Comparison of ENCODE assay signal across 20 cellular contexts in the genomic region with DNA sequence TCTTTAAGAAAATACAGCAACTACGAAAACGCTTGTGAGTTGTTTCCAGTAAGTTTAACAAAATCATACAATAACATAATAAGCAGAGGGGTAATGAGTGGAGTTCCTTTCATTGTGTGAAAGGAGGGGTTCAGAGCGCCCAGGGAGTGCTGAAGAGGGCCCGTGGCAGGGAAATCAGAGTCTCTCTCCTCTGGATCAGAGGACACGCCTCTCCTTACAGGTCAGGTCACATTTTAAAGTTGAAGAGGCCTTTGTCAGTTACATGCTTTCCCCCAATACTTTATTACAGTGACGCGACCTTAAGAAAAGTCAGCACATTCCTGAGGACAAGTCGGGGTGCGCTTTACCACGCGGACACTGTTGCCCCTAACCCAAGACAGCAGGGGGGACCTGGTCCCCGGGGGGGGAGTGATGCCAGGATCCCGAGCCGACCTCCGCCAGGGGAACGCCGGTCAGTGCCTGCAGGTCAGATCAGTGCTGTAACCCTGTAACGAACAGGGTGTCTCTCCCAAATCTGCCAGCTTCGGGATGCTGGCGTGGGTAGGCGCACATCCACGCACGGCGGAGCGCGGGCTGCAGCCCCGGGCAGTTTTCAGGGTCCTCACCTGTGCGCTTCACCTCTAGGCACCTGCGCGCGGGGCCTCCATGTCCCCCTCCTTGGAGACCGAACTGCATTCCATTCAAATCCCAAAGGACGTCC. TPM values are rescaled to one million over a fixed set of nuclear protein-coding genes. Genes with fewer than 3 reads are reported as not detected.
DNase-seq lines count a peak whose midpoint lies in the region; ATAC-seq and TF ChIP-seq lines count a peak whose summit lies in the region.
"Had no signal": no experiment of that assay in that cellular context is flagged by ENCODE, and none has a peak within 500 bp of the region (broad histone marks: within the 10 kb centered on the region; RNA-seq: fewer than 3 reads in every experiment).

No MANE protein-coding gene starts in this region.

- H3T11ph ChIP-seq in H9 (ENCODE audit: low read length): no peak overlapping the region

- H3K27ac ChIP-seq in H9 (ENCODE audit: insufficient read length, low read depth, low read length) (no peak overlapping the region), ectodermal cell (ENCODE audit: insufficient read depth, low read depth, low read length, poor library complexity, severe bottlenecking) (no peak overlapping the region), left lung (no peak overlapping the region), rectal smooth muscle tissue (ENCODE audit: low read depth, low read length) (no peak overlapping the region)
- H3K27ac ChIP-seq: parathyroid adenoma had no signal

- H2AK5ac ChIP-seq in H9 (ENCODE audit: insufficient read length, low read length): no peak overlapping the region

- H3K27ac Mint-ChIP-seq in H9: no peak overlapping the region
- H3K27ac Mint-ChIP-seq: activated CD4-positive, alpha-beta memory T cell treated with anti-CD3 and anti-CD28 coated beads, Interleukin-2, amount 10 ng/mL, durations not matched to agents 7 days and 5 days; activated naive CD4-positive, alpha-beta T cell treated with anti-CD3 and anti-CD28 coated beads, Interleukin-2, amount 10 ng/mL, durations not matched to agents 7 days and 5 days; HFFc6; stimulated activated memory B cell treated with anti-CD40 and anti-IgM and Interleukin-4, amounts not matched to agents 10 μg/mL and 1 μg/mL and 100 μg/mL, for 72 hours had no signal

- no peak overlapping the region for H2AFZ ChIP-seq in H9 (ENCODE audit: low read length)
- H2AFZ ChIP-seq: parathyroid adenoma had no signal

- H3K4ac ChIP-seq in H9 (ENCODE audit: low read depth, low read length): no peak overlapping the region

- H2BK120ac ChIP-seq in H9 (ENCODE audit: low read depth, low read length, poor library complexity, severe bottlenecking): no peak overlapping the region

- H3K27me3 Mint-ChIP-seq in H9 (ENCODE audit: low read depth): peaks cover 52% of the 10 kb centered on the region

- DNase-seq in H9: no peak
- no peak for DNase-seq in left lung
- DNase-seq in dedifferentiated amniotic fluid mesenchymal stem cell (ENCODE audit: extremely low spot score): no peak
- DNase-seq in NCI-H1436 treated with DMSO at 0.1 percent for 48 hours (lab: John Stamatoyannopoulos, UW): no peak
- DNase-seq in EL: no peak
- DNase-seq: activated CD4-positive, alpha-beta memory T cell treated with anti-CD3 and anti-CD28 coated beads, Interleukin-2, amount 10 ng/mL, durations not matched to agents 7 days and 5 days; activated naive CD4-positive, alpha-beta T cell treated with anti-CD3 and anti-CD28 coated beads, Interleukin-2, amount 10 ng/mL, durations not matched to agents 7 days and 5 days; AML-193; HFFc6; left cardiac atrium; MV-4-11; stimulated activated CD4-positive, alpha-beta T cell treated with anti-CD3 and anti-CD28 coated beads, Interleukin-4, amount 100 ng/mL, for 1 hour had no signal

- peaks cover 9% of the 10 kb centered on the region for H3K23me2 ChIP-seq in H9 (ENCODE audit: insufficient read length, low read depth, low read length, poor library complexity, severe bottlenecking)

- H3K36me3 ChIP-seq in ectodermal cell (ENCODE audit: control insufficient read depth, insufficient read depth, low read length) (no peaks in the 10 kb centered on the region), left lung (no peaks in the 10 kb centered on the region), rectal smooth muscle tissue (ENCODE audit: control insufficient read depth, insufficient read depth, low read length) (no peaks in the 10 kb centered on the region)

- no peaks in the 10 kb centered on the region for H3K79me1 ChIP-seq in H9 (ENCODE audit: insufficient read depth, low read depth, low read length, poor library complexity, severe bottlenecking)

- no peak overlapping the region for H4K5ac ChIP-seq in H9 (ENCODE audit: insufficient read length, low read depth, low read length)

- peaks cover 31 to 32% of the 10 kb centered on the region in 2 experiments for H3K4me1 Mint-ChIP-seq in H9
- H3K4me1 Mint-ChIP-seq: activated naive CD4-positive, alpha-beta T cell treated with anti-CD3 and anti-CD28 coated beads, Interleukin-2, amount 10 ng/mL, durations not matched to agents 7 days and 5 days; stimulated activated memory B cell treated with anti-CD40 and anti-IgM and Interleukin-4, amounts not matched to agents 10 μg/mL and 1 μg/mL and 100 μg/mL, for 72 hours had no signal

- H3K27me3 ChIP-seq in H9 (ENCODE audit: insufficient read depth, low read length) (no peaks in the 10 kb centered on the region; the same call in 1 of the 2 replicates), ectodermal cell (ENCODE audit: control insufficient read depth, insufficient read depth, low read length, poor library complexity, severe bottlenecking) (peaks cover 42% of the 10 kb centered on the region), left lung (peaks cover 22 to 59% of the 10 kb centered on the region in 2 donors), rectal smooth muscle tissue (ENCODE audit: control insufficient read depth, insufficient read depth, low read length) (peaks cover 4% of the 10 kb centered on the region)

- H3K79me2 ChIP-seq in H9 (ENCODE audit: insufficient read depth, low read length): no peaks in the 10 kb centered on the region
- H3K79me2 ChIP-seq: parathyroid adenoma had no signal

- no peak overlapping the region for H2BK12ac ChIP-seq in H9 (ENCODE audit: insufficient read length, low read depth, low read length)

- peak overlapping the region; percentile 72 for H3K4me2 ChIP-seq in H9 (ENCODE audit: insufficient read depth, insufficient read length, low read length)

- no peak overlapping the region for H4K8ac ChIP-seq in H9 (replicated peaks; ENCODE audit: insufficient read length, low read depth, low read length)

- WGBS in H9 (ENCODE audit: extremely low coverage, insufficient read length, low lambda C conversion rate): no CpG with 5 or more reads among the region's 33 CpGs
- WGBS in ectodermal cell, 2 experiments: 12 to 16% methylated on average over 31 to 33 of the region's 33 CpGs

- ATAC-seq in left lung: peak; percentile 57
- ATAC-seq in GM18858 (IDR thresholded peaks at IDR 0.05; ENCODE audit: unreplicated experiment): no peak

- intact Hi-C loops in left lung (cut with DNase I): no loop called here

- no peak overlapping the region for H2BK5ac ChIP-seq in H9 (ENCODE audit: insufficient read length, low read length)

- peaks cover 0 to 14% (median 0%) of the 10 kb centered on the region in 3 experiments; a peak in 4 of 7 replicates for H3K36me3 Mint-ChIP-seq in H9 (ENCODE audit: insufficient read depth in 1 of 3, low read depth in 3 of 3)
- H3K36me3 Mint-ChIP-seq: activated naive CD4-positive, alpha-beta T cell treated with anti-CD3 and anti-CD28 coated beads, Interleukin-2, amount 10 ng/mL, durations not matched to agents 7 days and 5 days had no signal

- no peak overlapping the region for H3K56ac ChIP-seq in H9 (ENCODE audit: insufficient read length, low read depth, low read length)

- TF ChIP-seq CTCF in H9 (conservative IDR thresholded peaks at IDR 0.05) (no peak), left lung (IDR thresholded peaks at IDR 0.05) (no peak)

- H4K20me1 ChIP-seq in H9 (ENCODE audit: control insufficient read depth, insufficient read depth, insufficient read length): no peaks in the 10 kb centered on the region

- no peak overlapping the region for H2BK15ac ChIP-seq in H9 (ENCODE audit: low read depth, low read length)

- no peak overlapping the region for H4K91ac ChIP-seq in H9 (ENCODE audit: insufficient read length, low read depth, low read length)

- H3K23ac ChIP-seq in H9 (ENCODE audit: insufficient read length, low read depth, low read length): no peak overlapping the region

- no peak overlapping the region for H2BK20ac ChIP-seq in H9 (ENCODE audit: low read depth, low read length, poor library complexity, severe bottlenecking)

- peaks cover 10 to 16% of the 10 kb centered on the region in 2 experiments for H3K9me3 Mint-ChIP-seq in H9
- H3K9me3 Mint-ChIP-seq: activated CD4-positive, alpha-beta memory T cell treated with anti-CD3 and anti-CD28 coated beads, Interleukin-2, amount 10 ng/mL, durations not matched to agents 7 days and 5 days; activated naive CD4-positive, alpha-beta T cell treated with anti-CD3 and anti-CD28 coated beads, Interleukin-2, amount 10 ng/mL, durations not matched to agents 7 days and 5 days had no signal

- H3K4me1 ChIP-seq in H9 (ENCODE audit: insufficient read depth, low read length) (peaks cover 9% of the 10 kb centered on the region), ectodermal cell (ENCODE audit: control insufficient read depth, insufficient read depth, low read length) (peaks cover 17% of the 10 kb centered on the region), left lung (no peaks in the 10 kb centered on the region), rectal smooth muscle tissue (ENCODE audit: control insufficient read depth, insufficient read depth, low read length) (peaks cover 3% of the 10 kb centered on the region)
- H3K4me1 ChIP-seq: parathyroid adenoma had no signal

- H3K4me3 ChIP-seq in ectodermal cell (ENCODE audit: insufficient read depth, low read depth, low read length) (peak overlapping the region; percentile 40), left lung (peak overlapping the region in 1 of 2 donors; percentile 35), rectal smooth muscle tissue (ENCODE audit: low read length) (peak overlapping the region; percentile 47)

- H3K9ac ChIP-seq in H9 (ENCODE audit: extremely low read depth, insufficient read length, low read length): no peak overlapping the region
- no peak overlapping the region for H3K9ac ChIP-seq in rectal smooth muscle tissue (ENCODE audit: low read length)
- H3K9ac ChIP-seq: parathyroid adenoma had no signal

- peak overlapping the region; percentile 69 to 85 for H3K4me3 Mint-ChIP-seq in H9
- H3K4me3 Mint-ChIP-seq: activated CD4-positive, alpha-beta memory T cell treated with anti-CD3 and anti-CD28 coated beads, Interleukin-2, amount 10 ng/mL, durations not matched to agents 7 days and 5 days; activated naive CD4-positive, alpha-beta T cell treated with anti-CD3 and anti-CD28 coated beads, Interleukin-2, amount 10 ng/mL, durations not matched to agents 7 days and 5 days; HFFc6; stimulated activated memory B cell treated with anti-CD40 and anti-IgM and Interleukin-4, amounts not matched to agents 10 μg/mL and 1 μg/mL and 100 μg/mL, for 72 hours had no signal

- no peak overlapping the region; the same call in 1 of the 2 replicates for H3K14ac ChIP-seq in H9 (ENCODE audit: insufficient read depth, low read length)

- H3K9me3 ChIP-seq in H9 (ENCODE audit: control insufficient read depth, low read depth, low read length) (no peaks in the 10 kb centered on the region), ectodermal cell (ENCODE audit: control insufficient read depth, low read length) (no peaks in the 10 kb centered on the region), left lung (peaks cover 0 to 2% of the 10 kb centered on the region in 2 donors)

- no peak overlapping the region for H3K18ac ChIP-seq in H9 (ENCODE audit: insufficient read length, low read depth, low read length)

RNA-seq across cellular contexts. Expression of a gene that starts 0.8 kb away (rescaled TPM):
- total RNA-seq in H9 (2021) (1.6 and 1.8 TPM in 2 replicates), left lung (1 to 10 TPM; 1.4 to 1.6 TPM)
- polyA plus RNA-seq in ectodermal cell (2013, experiment 1 of 4): 0.74 TPM
- 1.2 TPM for polyA plus RNA-seq in ectodermal cell (2013, experiment 2 of 4)
- polyA plus RNA-seq in ectodermal cell (2013, experiment 3 of 4): 0.91 TPM
- polyA plus RNA-seq in ectodermal cell (2013, experiment 4 of 4): 0.97 TPM
- total RNA-seq: Daoy, fibroblast of villous mesenchyme, HFFc6, RPMI7951 had no signal
